Comparison of ENCODE assay signal across 9 cellular contexts in the genomic region with DNA sequence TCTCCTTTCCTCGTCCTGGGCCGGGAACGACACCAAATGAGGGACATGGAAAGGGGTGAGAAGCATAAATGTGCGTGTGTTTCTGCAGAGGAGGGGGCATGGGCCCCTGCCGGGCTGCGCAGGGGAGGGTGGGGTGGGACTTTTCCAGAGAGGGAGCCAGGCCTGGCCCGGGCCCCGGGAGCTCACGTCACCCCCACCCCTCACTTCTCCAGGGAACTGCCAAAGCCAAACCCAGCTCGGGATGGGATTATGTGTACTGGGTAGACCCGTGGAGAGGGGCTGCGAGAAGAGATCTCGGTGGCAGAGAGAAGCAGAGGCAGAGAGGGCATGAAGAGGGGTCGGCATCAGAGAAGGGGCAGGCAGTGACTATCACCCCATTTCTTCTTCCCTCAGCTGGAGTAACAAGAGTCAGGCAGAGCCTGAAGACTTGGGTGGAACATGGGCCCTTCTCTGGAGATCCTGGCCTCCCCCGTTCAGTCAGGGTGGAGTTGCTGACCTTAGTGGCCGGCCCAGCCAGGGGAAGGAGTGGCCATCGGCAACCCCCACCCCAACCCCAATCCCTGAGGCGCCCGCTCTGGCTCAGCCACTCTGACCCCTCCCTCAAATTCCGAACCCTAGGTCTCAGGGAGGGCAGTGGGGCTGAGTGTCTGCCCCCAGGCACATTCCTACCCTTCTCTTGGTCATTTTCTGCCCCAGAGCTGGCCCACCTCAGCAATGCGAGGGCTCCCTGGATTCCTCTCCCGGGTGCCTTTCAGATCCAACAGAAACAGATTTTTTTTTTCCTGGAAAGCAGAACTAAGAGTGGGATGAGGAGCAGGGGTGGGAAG. TPM values are rescaled to one million over a fixed set of nuclear protein-coding genes. Genes with fewer than 3 reads are reported as not detected.
DNase-seq lines count a peak whose midpoint lies in the region; ATAC-seq and TF ChIP-seq lines count a peak whose summit lies in the region.
"Had no signal": no experiment of that assay in that cellular context is flagged by ENCODE, and none has a peak within 500 bp of the region (broad histone marks: within the 10 kb centered on the region; RNA-seq: fewer than 3 reads in every experiment).

No MANE protein-coding gene starts in this region.

- 43% methylated on average over 22 of the region's 22 CpGs for WGBS in right cardiac atrium

- POLR2A ChIA-PET in activated CD8-positive, alpha-beta T cell treated with anti-CD3 and anti-CD28 coated beads, Interleukin-2, amount 10 ng/mL, durations not matched to agents 7 days and 5 days (lab: Charles Lee) = interaction anchor here (0.7 to 1.6 kb wide), 2 partner anchors 79 to 426 kb away, joined by 4 to 5 read pairs; partner anchors contain the start of gene ENSA

- peak; percentile 51 for DNase-seq in D341Med (ENCODE audit: low spot score)
- no peak for DNase-seq in activated CD8-positive, alpha-beta T cell treated with anti-CD3 and anti-CD28 coated beads, Interleukin-2, amount 10 ng/mL, durations not matched to agents 7 days and 5 days
- peak; percentile 74 to 90 (median 88) for DNase-seq in right cardiac atrium
- no peak for DNase-seq in gastrocnemius medialis
- no peak for DNase-seq in AML-193 (lab: John Stamatoyannopoulos, UW)
- DNase-seq in RPMI8226 = no peak
- no peak for DNase-seq in ACHN
- DNase-seq: amniotic stem cell had no signal

- H3K36me3 Mint-ChIP-seq in activated CD8-positive, alpha-beta T cell treated with anti-CD3 and anti-CD28 coated beads, Interleukin-2, amount 10 ng/mL, durations not matched to agents 7 days and 5 days (ENCODE audit: low read depth) = no peaks in the 10 kb centered on the region

- peak overlapping the region; percentile 73 for H3K4me3 Mint-ChIP-seq in activated CD8-positive, alpha-beta T cell treated with anti-CD3 and anti-CD28 coated beads, Interleukin-2, amount 10 ng/mL, durations not matched to agents 7 days and 5 days

- ATAC-seq in activated CD8-positive, alpha-beta T cell treated with anti-CD3 and anti-CD28 coated beads, Interleukin-2, amount 10 ng/mL, durations not matched to agents 7 days and 5 days = no peak
- peak; percentile 40 to 41 for ATAC-seq in right cardiac atrium
- peak in 1 of 2 donors; percentile 4 for ATAC-seq in gastrocnemius medialis
- no peak for ATAC-seq in HG03565 (IDR thresholded peaks at IDR 0.05; ENCODE audit: unreplicated experiment)

- peak overlapping the region; percentile 34 for H3K27ac ChIP-seq in right cardiac atrium (ENCODE audit: low read length)
- peak overlapping the region; percentile 81 to 92 (median 90) for H3K27ac ChIP-seq in gastrocnemius medialis

- H3K36me3 ChIP-seq in gastrocnemius medialis = no peaks in the 10 kb centered on the region

- H3K4me1 Mint-ChIP-seq in activated CD8-positive, alpha-beta T cell treated with anti-CD3 and anti-CD28 coated beads, Interleukin-2, amount 10 ng/mL, durations not matched to agents 7 days and 5 days (ENCODE audit: low read depth) = peaks cover 36% of the 10 kb centered on the region

- H3K4me1 ChIP-seq in right cardiac atrium (ENCODE audit: control insufficient read depth, insufficient read depth, low read length) = peaks cover 7% of the 10 kb centered on the region
- H3K4me1 ChIP-seq in gastrocnemius medialis = peaks cover 28 to 35% of the 10 kb centered on the region in 2 donors

- H3K27me3 Mint-ChIP-seq in activated CD8-positive, alpha-beta T cell treated with anti-CD3 and anti-CD28 coated beads, Interleukin-2, amount 10 ng/mL, durations not matched to agents 7 days and 5 days (ENCODE audit: low read depth) = peaks cover 23% of the 10 kb centered on the region

- H3K9me3 ChIP-seq in right cardiac atrium (ENCODE audit: control insufficient read depth, low read length) (no peaks in the 10 kb centered on the region), gastrocnemius medialis (no peaks in the 10 kb centered on the region)

- in situ Hi-C loops in gastrocnemius medialis (cut with MboI; ENCODE audit: low sequenced_read_pairs in 4 of 4) = no loop called here
- in situ Hi-C loops in ACHN (cut with HindIII; ENCODE audit: low pct_ligation_motif_present, low pct_unique_long_range_greater_than_20kb, low sequenced_read_pairs) = no loop called here

- CTCF ChIA-PET in activated CD8-positive, alpha-beta T cell treated with anti-CD3 and anti-CD28 coated beads, Interleukin-2, amount 10 ng/mL, durations not matched to agents 7 days and 5 days (lab: Charles Lee) = interaction anchor here (1.1 to 2.7 kb wide), 4 partner anchors 9 to 295 kb away, joined by 3 to 37 read pairs (median 7); no protein-coding TSS in a partner anchor

- H3K27me3 ChIP-seq in right cardiac atrium (ENCODE audit: control insufficient read depth, insufficient read depth) (no peaks in the 10 kb centered on the region), gastrocnemius medialis (no peaks in the 10 kb centered on the region)

- no peak for TF ChIP-seq POLR2A in gastrocnemius medialis (IDR thresholded peaks at IDR 0.05)

- no peak for TF ChIP-seq CTCF in gastrocnemius medialis (IDR thresholded peaks at IDR 0.05 in 4 of 5, conservative IDR thresholded peaks at IDR 0.05 in 1 of 5)

- H3K9me3 Mint-ChIP-seq in activated CD8-positive, alpha-beta T cell treated with anti-CD3 and anti-CD28 coated beads, Interleukin-2, amount 10 ng/mL, durations not matched to agents 7 days and 5 days (ENCODE audit: insufficient read depth) = no peaks in the 10 kb centered on the region

- no peak overlapping the region for H3K27ac Mint-ChIP-seq in activated CD8-positive, alpha-beta T cell treated with anti-CD3 and anti-CD28 coated beads, Interleukin-2, amount 10 ng/mL, durations not matched to agents 7 days and 5 days

- intact Hi-C loops in right cardiac atrium (cut with DNase I) = no loop called here
- intact Hi-C loops in gastrocnemius medialis (cut with DNase I; ENCODE audit: low total_unique reads) = no loop called here

- peak overlapping the region; percentile 55 for H3K4me3 ChIP-seq in right cardiac atrium (ENCODE audit: low read length)
- peak overlapping the region in 3 of 4 donors; percentile 62 to 92 (median 65) for H3K4me3 ChIP-seq in gastrocnemius medialis

RNA-seq across cellular contexts. Expression of gene ADAMTSL4, which starts 1.2 kb away (rescaled TPM):
- not detected for total RNA-seq in activated CD8-positive, alpha-beta T cell treated with anti-CD3 and anti-CD28 coated beads, Interleukin-2, amount 10 ng/mL, durations not matched to agents 7 days and 5 days
- total RNA-seq in right cardiac atrium (10 to 100 TPM; 22.6 to 57.0 (median 37.2) TPM), gastrocnemius medialis (10 to 100 TPM in 2 of 4 donors, 1 to 10 TPM in 2; 5.6 to 30.0 (median 10.7) TPM)
- polyA plus RNA-seq in right cardiac atrium = 26.3 TPM

RNA-seq across cellular contexts. Expression of gene MCL1, which starts 29.0 kb away (rescaled TPM):
- total RNA-seq in activated CD8-positive, alpha-beta T cell treated with anti-CD3 and anti-CD28 coated beads, Interleukin-2, amount 10 ng/mL, durations not matched to agents 7 days and 5 days = 100 to 1,000 TPM; 249 to 261 TPM
- total RNA-seq in right cardiac atrium (100 to 1,000 TPM in 1 of 4 donors, 10 to 100 TPM in 3; 65.5 to 130 (median 80.2) TPM), gastrocnemius medialis (100 to 1,000 TPM; 136 to 199 (median 176) TPM)
- 78.7 TPM for polyA plus RNA-seq in right cardiac atrium

RNA-seq across cellular contexts. Expression of gene FALEC, which starts 34.9 kb away (rescaled TPM):
- not detected for total RNA-seq in activated CD8-positive, alpha-beta T cell treated with anti-CD3 and anti-CD28 coated beads, Interleukin-2, amount 10 ng/mL, durations not matched to agents 7 days and 5 days
- total RNA-seq in right cardiac atrium = under 1 TPM in 2 of 4 donors, not detected in 2; 0.60 to 0.70 TPM
- not detected for polyA plus RNA-seq in right cardiac atrium
- total RNA-seq in gastrocnemius medialis = not detected

RNA-seq across cellular contexts. Expression of gene ECM1, which starts 42.5 kb away (rescaled TPM):
- total RNA-seq in activated CD8-positive, alpha-beta T cell treated with anti-CD3 and anti-CD28 coated beads, Interleukin-2, amount 10 ng/mL, durations not matched to agents 7 days and 5 days = under 1 TPM; 0.71 to 0.78 TPM
- total RNA-seq in right cardiac atrium (10 to 100 TPM; 25.5 to 46.8 (median 34.8) TPM), gastrocnemius medialis (1 to 10 TPM; 1.5 to 8.5 (median 5.6) TPM)
- polyA plus RNA-seq in right cardiac atrium = 24.1 TPM

Comparison
In these comparisons a context has a peak if more than half of its experiments do, and no peak if none do; other contexts are left out.
1. DNase-seq: peak in D341Med (single experiment) and right cardiac atrium (3 of 3); none in activated CD8-positive, alpha-beta T cell treated with anti-CD3 and anti-CD28 coated beads, Interleukin-2, amount 10 ng/mL, durations not matched to agents 7 days and 5 days (single experiment), gastrocnemius medialis (0 of 2), AML-193 (0 of 2), RPMI8226 (single experiment) and ACHN (single experiment).
2. ATAC-seq: peak in right cardiac atrium (2 of 2); none in activated CD8-positive, alpha-beta T cell treated with anti-CD3 and anti-CD28 coated beads, Interleukin-2, amount 10 ng/mL, durations not matched to agents 7 days and 5 days (single experiment) and HG03565 (single experiment).
3. RNA of gene ADAMTSL4, which starts 1.2 kb away (total RNA-seq): 22.6 to 57.0 TPM in right cardiac atrium and 5.6 to 30.0 TPM in gastrocnemius medialis; not detected in activated CD8-positive, alpha-beta T cell treated with anti-CD3 and anti-CD28 coated beads, Interleukin-2, amount 10 ng/mL, durations not matched to agents 7 days and 5 days; every median in the first group is over 4 times any median in the second.